Comparison of ENCODE assay signal across 10 cellular contexts in genomic region chr3:170352936-170353335, GRCh38. TPM values are rescaled to one million over a fixed set of nuclear protein-coding genes. Genes with fewer than 3 reads are reported as not detected.
DNase-seq lines count a peak whose midpoint lies in the region; ATAC-seq lines count a peak whose summit lies in the region.
"Had no signal": no experiment of that assay in that cellular context is flagged by ENCODE, and none has a peak within 500 bp of the region (broad histone marks: within the 10 kb centered on the region; RNA-seq: fewer than 3 reads in every experiment).

No MANE protein-coding gene starts in this region.

- DNase-seq in NOMO-1 treated with DMSO at 0.1 percent for 48 hours (lab: John Stamatoyannopoulos, UW; ENCODE audit: unreplicated experiment) (peak; percentile 85), pons (ENCODE audit: low spot score) (peak; percentile 24), cardiac septum (ENCODE audit: low spot score) (no peak), NCI-H1105 treated with DMSO at 0.1 percent for 48 hours (lab: John Stamatoyannopoulos, UW) (no peak), NCI-H774 (lab: John Stamatoyannopoulos, UW) (no peak)
- DNase-seq: NCI-H2107; PC-3; stimulated activated CD4-positive, alpha-beta T cell treated with anti-CD3 and anti-CD28 coated beads, Interleukin-1b, Interleukin-23, amount 100 ng/mL, for 48 hours had no signal

- ATAC-seq in GM18508 (IDR thresholded peaks at IDR 0.05; ENCODE audit: insufficient read depth, unreplicated experiment) (peak; percentile 32), HG02610 (IDR thresholded peaks at IDR 0.05; ENCODE audit: unreplicated experiment) (peak; percentile 24)
- ATAC-seq: PC-3 had no signal

- intact Hi-C loops in cardiac septum (cut with DNase I): loop anchor here (10.0 kb wide), 1 partner anchor 588 kb away; the partner anchor contains the start of genes ACTRT3 and TERC

RNA-seq across cellular contexts. Expression of gene SKIL, which starts 4.6 kb away (rescaled TPM):
- 37.3 TPM for total RNA-seq in cardiac septum

Comparison
In these comparisons a context has a peak if more than half of its experiments do, and no peak if none do; other contexts are left out.
1. DNase-seq: peak in NOMO-1 treated with DMSO at 0.1 percent for 48 hours (single experiment) and pons (single experiment); none in cardiac septum (single experiment), NCI-H1105 treated with DMSO at 0.1 percent for 48 hours (single experiment) and NCI-H774 (single experiment).